In the genomic region with DNA sequence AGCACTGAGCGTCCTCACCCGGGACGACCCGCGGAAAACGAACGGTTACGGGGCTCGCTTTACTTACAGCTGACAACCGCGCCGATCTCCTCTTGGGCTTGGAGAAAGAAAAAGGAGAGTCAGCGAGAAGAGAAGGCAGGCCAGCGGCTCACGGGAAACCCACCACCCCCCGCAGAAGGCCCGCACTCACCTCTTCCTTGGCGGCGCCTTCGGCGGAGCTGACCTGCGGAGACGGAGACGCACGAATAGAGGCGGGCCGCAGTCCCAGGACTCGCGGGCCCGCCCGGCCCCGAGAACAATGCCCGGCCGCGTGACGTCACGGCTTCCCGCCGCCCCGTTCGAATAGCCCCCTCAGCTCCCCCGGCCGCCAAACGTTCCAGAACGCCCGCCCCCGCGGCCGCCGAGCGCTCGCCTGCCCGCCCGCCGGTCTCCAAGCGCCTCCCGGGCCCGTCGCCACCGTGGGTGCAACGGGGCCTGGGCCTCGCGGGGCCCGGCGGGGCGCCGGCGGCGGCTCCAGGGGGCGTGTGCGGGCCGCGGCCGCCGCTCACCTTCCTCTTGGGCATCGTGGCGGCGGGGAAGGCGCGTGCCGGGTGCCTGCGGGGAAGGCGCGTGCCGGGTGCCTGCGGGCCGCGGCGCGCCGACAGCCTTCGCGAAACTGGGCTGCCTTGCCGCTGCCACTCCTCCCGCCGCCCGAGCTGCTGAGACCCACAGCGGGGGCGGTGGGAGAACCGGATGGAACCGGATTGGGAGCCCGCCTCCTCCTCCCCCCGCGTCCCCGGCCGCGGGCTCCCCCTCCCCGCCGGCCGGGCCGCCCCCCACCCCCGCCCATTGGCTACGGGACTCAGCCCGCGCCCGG, we compare ENCODE assay signal across 1 cellular context.
A peak's percentile ranks its signal among the peaks of the same experiment; 100 is the strongest.
TF ChIP-seq lines count a peak whose summit lies in the region.

A gene with protein sequence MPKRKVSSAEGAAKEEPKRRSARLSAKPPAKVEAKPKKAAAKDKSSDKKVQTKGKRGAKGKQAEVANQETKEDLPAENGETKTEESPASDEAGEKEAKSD (minus strand): TSS at position 734 of the 856 bp plus-strand sequence. CDS start 171 bp downstream, at position 563.

TF ChIP-seq in K562, 482 proteins besides CTCF, POLR2A, EP300 and RAD21 (continued from another document and continues in another):
- TF ChIP-seq, protein P1, sequence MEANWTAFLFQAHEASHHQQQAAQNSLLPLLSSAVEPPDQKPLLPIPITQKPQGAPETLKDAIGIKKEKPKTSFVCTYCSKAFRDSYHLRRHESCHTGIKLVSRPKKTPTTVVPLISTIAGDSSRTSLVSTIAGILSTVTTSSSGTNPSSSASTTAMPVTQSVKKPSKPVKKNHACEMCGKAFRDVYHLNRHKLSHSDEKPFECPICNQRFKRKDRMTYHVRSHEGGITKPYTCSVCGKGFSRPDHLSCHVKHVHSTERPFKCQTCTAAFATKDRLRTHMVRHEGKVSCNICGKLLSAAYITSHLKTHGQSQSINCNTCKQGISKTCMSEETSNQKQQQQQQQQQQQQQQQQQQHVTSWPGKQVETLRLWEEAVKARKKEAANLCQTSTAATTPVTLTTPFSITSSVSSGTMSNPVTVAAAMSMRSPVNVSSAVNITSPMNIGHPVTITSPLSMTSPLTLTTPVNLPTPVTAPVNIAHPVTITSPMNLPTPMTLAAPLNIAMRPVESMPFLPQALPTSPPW (CRISPR knock-in tag; IDR thresholded peaks at IDR 0.05) = peak; percentile 100
- TF ChIP-seq BCOR (IDR thresholded peaks at IDR 0.05) (no peak), PCBP1 (IDR thresholded peaks at IDR 0.05; ENCODE audit: low read depth, low read length, poor library complexity, severe bottlenecking) (peak; percentile 66), ZNF174 (CRISPR knock-in tag; IDR thresholded peaks at IDR 0.05) (no peak), ZNF785 (CRISPR knock-in tag; IDR thresholded peaks at IDR 0.05) (no peak), PHF20 (IDR thresholded peaks at IDR 0.05; ENCODE audit: partially characterized antibody) (no peak), BRD4 (IDR thresholded peaks at IDR 0.05) (no peak), ARID2 (IDR thresholded peaks at IDR 0.05) (no peak), GTF2E2 (tag; IDR thresholded peaks at IDR 0.05) (no peak; the same call in 1 of the 2 replicates), ZNF134 (CRISPR knock-in tag; conservative IDR thresholded peaks at IDR 0.05) (no peak), HMG20B (CRISPR knock-in tag; IDR thresholded peaks at IDR 0.05) (no peak), RBM15 (IDR thresholded peaks at IDR 0.05; ENCODE audit: insufficient read depth, low read length) (no peak), ZNF12 (CRISPR knock-in tag; IDR thresholded peaks at IDR 0.05) (no peak), CBX5 (IDR thresholded peaks at IDR 0.05; ENCODE audit: borderline replicate concordance, low read depth) (no peak), KLF1 (tag; IDR thresholded peaks at IDR 0.05) (0 out of 2 replicates have a peak, but pooled peaks have one; percentile 14), TCF3 (CRISPR knock-in tag; IDR thresholded peaks at IDR 0.05) (peak; percentile 13; the same call in 1 of the 2 replicates), MCM3 (IDR thresholded peaks at IDR 0.05) (no peak), SIN3B (IDR thresholded peaks at IDR 0.05; ENCODE audit: low read depth) (peak; percentile 73), ZKSCAN3 (CRISPR knock-in tag; IDR thresholded peaks at IDR 0.05) (no peak), DACH1 (IDR thresholded peaks at IDR 0.05; ENCODE audit: partially characterized antibody) (no peak), MBD2 (IDR thresholded peaks at IDR 0.05; ENCODE audit: borderline replicate concordance, low read depth) (no peak), FOXP1 (CRISPR knock-in tag; IDR thresholded peaks at IDR 0.05) (no peak), SMARCE1 (IDR thresholded peaks at IDR 0.05) (no peak), MTF1 (CRISPR knock-in tag; IDR thresholded peaks at IDR 0.05; ENCODE audit: borderline replicate concordance) (no peak), SLC30A9 (CRISPR knock-in tag; IDR thresholded peaks at IDR 0.05) (no peak), TEAD2 (tag; IDR thresholded peaks at IDR 0.05) (no peak), ZNF146 (CRISPR knock-in tag; IDR thresholded peaks at IDR 0.05; ENCODE audit: unreplicated experiment) (no peak), NFRKB (IDR thresholded peaks at IDR 0.05; ENCODE audit: low read depth) (no peak), CTBP1 (IDR thresholded peaks at IDR 0.05; ENCODE audit: borderline replicate concordance) (peak; percentile 71; the same call in 1 of the 2 replicates), ZNF224 (CRISPR knock-in tag; IDR thresholded peaks at IDR 0.05) (no peak)
- TF ChIP-seq, protein P2, sequence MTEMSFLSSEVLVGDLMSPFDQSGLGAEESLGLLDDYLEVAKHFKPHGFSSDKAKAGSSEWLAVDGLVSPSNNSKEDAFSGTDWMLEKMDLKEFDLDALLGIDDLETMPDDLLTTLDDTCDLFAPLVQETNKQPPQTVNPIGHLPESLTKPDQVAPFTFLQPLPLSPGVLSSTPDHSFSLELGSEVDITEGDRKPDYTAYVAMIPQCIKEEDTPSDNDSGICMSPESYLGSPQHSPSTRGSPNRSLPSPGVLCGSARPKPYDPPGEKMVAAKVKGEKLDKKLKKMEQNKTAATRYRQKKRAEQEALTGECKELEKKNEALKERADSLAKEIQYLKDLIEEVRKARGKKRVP (CRISPR knock-in tag; IDR thresholded peaks at IDR 0.05) = 0 out of 2 replicates have a peak, but pooled peaks have one; percentile 8
- TF ChIP-seq, protein P3, sequence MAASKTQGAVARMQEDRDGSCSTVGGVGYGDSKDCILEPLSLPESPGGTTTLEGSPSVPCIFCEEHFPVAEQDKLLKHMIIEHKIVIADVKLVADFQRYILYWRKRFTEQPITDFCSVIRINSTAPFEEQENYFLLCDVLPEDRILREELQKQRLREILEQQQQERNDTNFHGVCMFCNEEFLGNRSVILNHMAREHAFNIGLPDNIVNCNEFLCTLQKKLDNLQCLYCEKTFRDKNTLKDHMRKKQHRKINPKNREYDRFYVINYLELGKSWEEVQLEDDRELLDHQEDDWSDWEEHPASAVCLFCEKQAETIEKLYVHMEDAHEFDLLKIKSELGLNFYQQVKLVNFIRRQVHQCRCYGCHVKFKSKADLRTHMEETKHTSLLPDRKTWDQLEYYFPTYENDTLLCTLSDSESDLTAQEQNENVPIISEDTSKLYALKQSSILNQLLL (CRISPR knock-in tag; IDR thresholded peaks at IDR 0.05; ENCODE audit: borderline replicate concordance) = no peak
- TF ChIP-seq, protein P4, sequence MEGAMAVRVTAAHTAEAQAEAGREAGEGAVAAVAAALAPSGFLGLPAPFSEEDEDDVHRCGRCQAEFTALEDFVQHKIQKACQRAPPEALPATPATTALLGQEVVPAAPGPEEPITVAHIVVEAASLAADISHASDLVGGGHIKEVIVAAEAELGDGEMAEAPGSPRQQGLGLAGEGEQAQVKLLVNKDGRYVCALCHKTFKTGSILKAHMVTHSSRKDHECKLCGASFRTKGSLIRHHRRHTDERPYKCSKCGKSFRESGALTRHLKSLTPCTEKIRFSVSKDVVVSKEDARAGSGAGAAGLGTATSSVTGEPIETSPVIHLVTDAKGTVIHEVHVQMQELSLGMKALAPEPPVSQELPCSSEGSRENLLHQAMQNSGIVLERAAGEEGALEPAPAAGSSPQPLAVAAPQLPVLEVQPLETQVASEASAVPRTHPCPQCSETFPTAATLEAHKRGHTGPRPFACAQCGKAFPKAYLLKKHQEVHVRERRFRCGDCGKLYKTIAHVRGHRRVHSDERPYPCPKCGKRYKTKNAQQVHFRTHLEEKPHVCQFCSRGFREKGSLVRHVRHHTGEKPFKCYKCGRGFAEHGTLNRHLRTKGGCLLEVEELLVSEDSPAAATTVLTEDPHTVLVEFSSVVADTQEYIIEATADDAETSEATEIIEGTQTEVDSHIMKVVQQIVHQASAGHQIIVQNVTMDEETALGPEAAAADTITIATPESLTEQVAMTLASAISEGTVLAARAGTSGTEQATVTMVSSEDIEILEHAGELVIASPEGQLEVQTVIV (CRISPR knock-in tag; IDR thresholded peaks at IDR 0.05; ENCODE audit: borderline replicate concordance) = 0 out of 2 replicates have a peak, but pooled peaks have one; percentile 30
- TF ChIP-seq, protein P5, sequence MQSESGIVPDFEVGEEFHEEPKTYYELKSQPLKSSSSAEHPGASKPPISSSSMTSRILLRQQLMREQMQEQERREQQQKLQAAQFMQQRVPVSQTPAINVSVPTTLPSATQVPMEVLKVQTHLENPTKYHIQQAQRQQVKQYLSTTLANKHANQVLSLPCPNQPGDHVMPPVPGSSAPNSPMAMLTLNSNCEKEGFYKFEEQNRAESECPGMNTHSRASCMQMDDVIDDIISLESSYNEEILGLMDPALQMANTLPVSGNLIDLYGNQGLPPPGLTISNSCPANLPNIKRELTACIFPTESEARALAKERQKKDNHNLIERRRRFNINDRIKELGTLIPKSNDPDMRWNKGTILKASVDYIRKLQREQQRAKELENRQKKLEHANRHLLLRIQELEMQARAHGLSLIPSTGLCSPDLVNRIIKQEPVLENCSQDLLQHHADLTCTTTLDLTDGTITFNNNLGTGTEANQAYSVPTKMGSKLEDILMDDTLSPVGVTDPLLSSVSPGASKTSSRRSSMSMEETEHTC (IDR thresholded peaks at IDR 0.05) = no peak
- TF ChIP-seq, protein P6, sequence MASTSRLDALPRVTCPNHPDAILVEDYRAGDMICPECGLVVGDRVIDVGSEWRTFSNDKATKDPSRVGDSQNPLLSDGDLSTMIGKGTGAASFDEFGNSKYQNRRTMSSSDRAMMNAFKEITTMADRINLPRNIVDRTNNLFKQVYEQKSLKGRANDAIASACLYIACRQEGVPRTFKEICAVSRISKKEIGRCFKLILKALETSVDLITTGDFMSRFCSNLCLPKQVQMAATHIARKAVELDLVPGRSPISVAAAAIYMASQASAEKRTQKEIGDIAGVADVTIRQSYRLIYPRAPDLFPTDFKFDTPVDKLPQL (IDR thresholded peaks at IDR 0.05; ENCODE audit: extremely low read depth, insufficient read length) = no peak
- TF ChIP-seq, protein P7, sequence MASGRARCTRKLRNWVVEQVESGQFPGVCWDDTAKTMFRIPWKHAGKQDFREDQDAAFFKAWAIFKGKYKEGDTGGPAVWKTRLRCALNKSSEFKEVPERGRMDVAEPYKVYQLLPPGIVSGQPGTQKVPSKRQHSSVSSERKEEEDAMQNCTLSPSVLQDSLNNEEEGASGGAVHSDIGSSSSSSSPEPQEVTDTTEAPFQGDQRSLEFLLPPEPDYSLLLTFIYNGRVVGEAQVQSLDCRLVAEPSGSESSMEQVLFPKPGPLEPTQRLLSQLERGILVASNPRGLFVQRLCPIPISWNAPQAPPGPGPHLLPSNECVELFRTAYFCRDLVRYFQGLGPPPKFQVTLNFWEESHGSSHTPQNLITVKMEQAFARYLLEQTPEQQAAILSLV (tag; IDR thresholded peaks at IDR 0.05) = no peak
- TF ChIP-seq, protein P8, sequence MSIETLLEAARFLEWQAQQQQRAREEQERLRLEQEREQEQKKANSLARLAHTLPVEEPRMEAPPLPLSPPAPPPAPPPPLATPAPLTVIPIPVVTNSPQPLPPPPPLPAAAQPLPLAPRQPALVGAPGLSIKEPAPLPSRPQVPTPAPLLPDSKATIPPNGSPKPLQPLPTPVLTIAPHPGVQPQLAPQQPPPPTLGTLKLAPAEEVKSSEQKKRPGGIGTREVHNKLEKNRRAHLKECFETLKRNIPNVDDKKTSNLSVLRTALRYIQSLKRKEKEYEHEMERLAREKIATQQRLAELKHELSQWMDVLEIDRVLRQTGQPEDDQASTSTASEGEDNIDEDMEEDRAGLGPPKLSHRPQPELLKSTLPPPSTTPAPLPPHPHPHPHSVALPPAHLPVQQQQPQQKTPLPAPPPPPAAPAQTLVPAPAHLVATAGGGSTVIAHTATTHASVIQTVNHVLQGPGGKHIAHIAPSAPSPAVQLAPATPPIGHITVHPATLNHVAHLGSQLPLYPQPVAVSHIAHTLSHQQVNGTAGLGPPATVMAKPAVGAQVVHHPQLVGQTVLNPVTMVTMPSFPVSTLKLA (conservative IDR thresholded peaks at IDR 0.05) = peak in 1 of 2 experiments; percentile 51; a peak in 1 of 4 replicates
- TF ChIP-seq, protein P9, sequence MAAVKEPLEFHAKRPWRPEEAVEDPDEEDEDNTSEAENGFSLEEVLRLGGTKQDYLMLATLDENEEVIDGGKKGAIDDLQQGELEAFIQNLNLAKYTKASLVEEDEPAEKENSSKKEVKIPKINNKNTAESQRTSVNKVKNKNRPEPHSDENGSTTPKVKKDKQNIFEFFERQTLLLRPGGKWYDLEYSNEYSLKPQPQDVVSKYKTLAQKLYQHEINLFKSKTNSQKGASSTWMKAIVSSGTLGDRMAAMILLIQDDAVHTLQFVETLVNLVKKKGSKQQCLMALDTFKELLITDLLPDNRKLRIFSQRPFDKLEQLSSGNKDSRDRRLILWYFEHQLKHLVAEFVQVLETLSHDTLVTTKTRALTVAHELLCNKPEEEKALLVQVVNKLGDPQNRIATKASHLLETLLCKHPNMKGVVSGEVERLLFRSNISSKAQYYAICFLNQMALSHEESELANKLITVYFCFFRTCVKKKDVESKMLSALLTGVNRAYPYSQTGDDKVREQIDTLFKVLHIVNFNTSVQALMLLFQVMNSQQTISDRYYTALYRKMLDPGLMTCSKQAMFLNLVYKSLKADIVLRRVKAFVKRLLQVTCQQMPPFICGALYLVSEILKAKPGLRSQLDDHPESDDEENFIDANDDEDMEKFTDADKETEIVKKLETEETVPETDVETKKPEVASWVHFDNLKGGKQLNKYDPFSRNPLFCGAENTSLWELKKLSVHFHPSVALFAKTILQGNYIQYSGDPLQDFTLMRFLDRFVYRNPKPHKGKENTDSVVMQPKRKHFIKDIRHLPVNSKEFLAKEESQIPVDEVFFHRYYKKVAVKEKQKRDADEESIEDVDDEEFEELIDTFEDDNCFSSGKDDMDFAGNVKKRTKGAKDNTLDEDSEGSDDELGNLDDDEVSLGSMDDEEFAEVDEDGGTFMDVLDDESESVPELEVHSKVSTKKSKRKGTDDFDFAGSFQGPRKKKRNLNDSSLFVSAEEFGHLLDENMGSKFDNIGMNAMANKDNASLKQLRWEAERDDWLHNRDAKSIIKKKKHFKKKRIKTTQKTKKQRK (IDR thresholded peaks at IDR 0.05; ENCODE audit: borderline replicate concordance, low read depth, low read length) = no peak
- TF ChIP-seq, protein P10, sequence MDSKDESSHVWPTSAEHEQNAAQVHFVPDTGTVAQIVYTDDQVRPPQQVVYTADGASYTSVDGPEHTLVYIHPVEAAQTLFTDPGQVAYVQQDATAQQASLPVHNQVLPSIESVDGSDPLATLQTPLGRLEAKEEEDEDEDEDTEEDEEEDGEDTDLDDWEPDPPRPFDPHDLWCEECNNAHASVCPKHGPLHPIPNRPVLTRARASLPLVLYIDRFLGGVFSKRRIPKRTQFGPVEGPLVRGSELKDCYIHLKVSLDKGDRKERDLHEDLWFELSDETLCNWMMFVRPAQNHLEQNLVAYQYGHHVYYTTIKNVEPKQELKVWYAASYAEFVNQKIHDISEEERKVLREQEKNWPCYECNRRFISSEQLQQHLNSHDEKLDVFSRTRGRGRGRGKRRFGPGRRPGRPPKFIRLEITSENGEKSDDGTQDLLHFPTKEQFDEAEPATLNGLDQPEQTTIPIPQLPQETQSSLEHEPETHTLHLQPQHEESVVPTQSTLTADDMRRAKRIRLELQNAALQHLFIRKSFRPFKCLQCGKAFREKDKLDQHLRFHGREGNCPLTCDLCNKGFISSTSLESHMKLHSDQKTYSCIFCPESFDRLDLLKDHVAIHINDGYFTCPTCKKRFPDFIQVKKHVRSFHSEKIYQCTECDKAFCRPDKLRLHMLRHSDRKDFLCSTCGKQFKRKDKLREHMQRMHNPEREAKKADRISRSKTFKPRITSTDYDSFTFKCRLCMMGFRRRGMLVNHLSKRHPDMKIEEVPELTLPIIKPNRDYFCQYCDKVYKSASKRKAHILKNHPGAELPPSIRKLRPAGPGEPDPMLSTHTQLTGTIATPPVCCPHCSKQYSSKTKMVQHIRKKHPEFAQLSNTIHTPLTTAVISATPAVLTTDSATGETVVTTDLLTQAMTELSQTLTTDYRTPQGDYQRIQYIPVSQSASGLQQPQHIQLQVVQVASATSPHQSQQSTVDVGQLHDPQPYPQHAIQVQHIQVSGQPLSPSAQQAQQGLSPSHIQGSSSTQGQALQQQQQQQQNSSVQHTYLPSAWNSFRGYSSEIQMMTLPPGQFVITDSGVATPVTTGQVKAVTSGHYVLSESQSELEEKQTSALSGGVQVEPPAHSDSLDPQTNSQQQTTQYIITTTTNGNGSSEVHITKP (IDR thresholded peaks at IDR 0.05; ENCODE audit: partially characterized antibody) = no peak
